In the genomic region with DNA sequence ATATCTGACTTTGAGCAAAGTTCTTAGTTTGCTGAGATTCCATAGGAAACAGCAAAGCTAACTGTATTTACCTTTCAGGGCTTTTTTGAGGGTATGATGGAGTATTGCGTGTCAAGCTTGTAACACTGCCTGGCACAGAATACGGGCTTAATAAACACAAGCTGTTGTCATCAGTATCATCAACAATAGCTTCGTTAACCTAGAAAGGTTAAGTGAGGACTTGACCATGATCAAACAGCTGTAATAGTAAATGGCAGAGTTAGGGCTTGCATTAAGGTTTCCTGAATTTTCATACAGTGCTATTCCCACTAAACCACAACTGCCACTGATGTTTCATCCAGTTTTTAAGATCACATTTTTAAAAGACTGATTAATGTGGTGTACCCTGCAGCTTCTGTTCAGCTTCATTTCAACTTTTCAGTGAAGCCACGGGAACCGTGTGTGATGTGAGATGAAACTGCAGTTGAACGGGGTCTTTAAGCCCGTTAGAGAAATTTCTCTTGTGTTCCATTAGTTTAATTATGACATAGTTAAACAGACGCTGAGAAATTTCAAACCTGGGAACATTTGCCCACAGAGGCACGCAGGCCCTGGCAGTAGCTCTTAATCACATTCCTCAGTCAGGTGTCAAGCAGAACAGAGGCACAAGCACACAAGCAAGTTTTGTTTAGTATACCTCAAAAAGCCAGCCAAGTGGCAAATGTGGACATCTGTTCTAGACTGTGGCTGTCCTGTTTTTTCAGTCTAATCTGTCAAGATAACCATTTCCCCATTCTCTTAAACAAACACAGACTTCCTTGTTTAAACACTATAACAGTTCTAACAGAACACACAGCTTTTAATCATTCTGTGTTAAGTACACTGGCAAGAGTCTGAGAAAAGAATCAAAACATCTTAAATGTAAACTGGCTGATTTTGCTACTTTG, we compare ENCODE assay signal across 1 cellular context.
TF ChIP-seq lines count a peak whose summit lies in the region.

No MANE protein-coding gene starts in this region.

TF ChIP-seq in HepG2, 621 proteins besides CTCF, POLR2A, EP300 and RAD21 (continued from another document and continues in another):
- TF ChIP-seq FOSL1 (CRISPR knock-in tag; IDR thresholded peaks at IDR 0.05; ENCODE audit: borderline replicate concordance): peak; percentile 32; the same call in 1 of the 2 replicates
- TF ChIP-seq, protein P1, sequence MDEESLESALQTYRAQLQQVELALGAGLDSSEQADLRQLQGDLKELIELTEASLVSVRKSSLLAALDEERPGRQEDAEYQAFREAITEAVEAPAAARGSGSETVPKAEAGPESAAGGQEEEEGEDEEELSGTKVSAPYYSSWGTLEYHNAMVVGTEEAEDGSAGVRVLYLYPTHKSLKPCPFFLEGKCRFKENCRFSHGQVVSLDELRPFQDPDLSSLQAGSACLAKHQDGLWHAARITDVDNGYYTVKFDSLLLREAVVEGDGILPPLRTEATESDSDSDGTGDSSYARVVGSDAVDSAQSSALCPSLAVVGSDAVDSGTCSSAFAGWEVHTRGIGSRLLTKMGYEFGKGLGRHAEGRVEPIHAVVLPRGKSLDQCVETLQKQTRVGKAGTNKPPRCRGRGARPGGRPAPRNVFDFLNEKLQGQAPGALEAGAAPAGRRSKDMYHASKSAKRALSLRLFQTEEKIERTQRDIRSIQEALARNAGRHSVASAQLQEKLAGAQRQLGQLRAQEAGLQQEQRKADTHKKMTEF (CRISPR knock-in tag; IDR thresholded peaks at IDR 0.05): peak; percentile 82; the same call in 1 of the 2 replicates
- no peak for TF ChIP-seq ZNF790 (CRISPR knock-in tag; IDR thresholded peaks at IDR 0.05; ENCODE audit: borderline replicate concordance)
- TF ChIP-seq TBL1XR1 (IDR thresholded peaks at IDR 0.05; ENCODE audit: borderline replicate concordance, low read length, partially characterized antibody): peak; percentile 80
- TF ChIP-seq ZSCAN21 (CRISPR knock-in tag; IDR thresholded peaks at IDR 0.05; ENCODE audit: borderline replicate concordance): 0 out of 2 replicates have a peak, but pooled peaks have one; percentile 33
- 0 out of 2 replicates have a peak, but pooled peaks have one; percentile 19 for TF ChIP-seq ZMYM2 (CRISPR knock-in tag; IDR thresholded peaks at IDR 0.05)
- TF ChIP-seq, protein P2, sequence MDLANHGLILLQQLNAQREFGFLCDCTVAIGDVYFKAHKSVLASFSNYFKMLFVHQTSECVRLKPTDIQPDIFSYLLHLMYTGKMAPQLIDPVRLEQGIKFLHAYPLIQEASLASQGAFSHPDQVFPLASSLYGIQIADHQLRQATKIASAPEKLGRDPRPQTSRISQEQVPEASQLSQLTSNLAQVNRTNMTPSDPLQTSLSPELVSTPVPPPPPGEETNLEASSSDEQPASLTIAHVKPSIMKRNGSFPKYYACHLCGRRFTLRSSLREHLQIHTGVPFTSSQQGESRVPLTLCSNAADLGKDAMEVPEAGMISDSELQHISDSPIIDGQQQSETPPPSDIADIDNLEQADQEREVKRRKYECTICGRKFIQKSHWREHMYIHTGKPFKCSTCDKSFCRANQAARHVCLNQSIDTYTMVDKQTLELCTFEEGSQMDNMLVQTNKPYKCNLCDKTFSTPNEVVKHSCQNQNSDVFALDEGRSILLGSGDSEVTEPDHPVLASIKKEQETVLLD (CRISPR knock-in tag; IDR thresholded peaks at IDR 0.05; ENCODE audit: low read depth): 0 out of 2 replicates have a peak, but pooled peaks have one; percentile 35
- TF ChIP-seq CENPT (CRISPR knock-in tag; IDR thresholded peaks at IDR 0.05; ENCODE audit: low read depth): no peak
- no peak for TF ChIP-seq MYC (CRISPR knock-in tag; IDR thresholded peaks at IDR 0.05; ENCODE audit: borderline replicate concordance)
- TF ChIP-seq, protein P3, sequence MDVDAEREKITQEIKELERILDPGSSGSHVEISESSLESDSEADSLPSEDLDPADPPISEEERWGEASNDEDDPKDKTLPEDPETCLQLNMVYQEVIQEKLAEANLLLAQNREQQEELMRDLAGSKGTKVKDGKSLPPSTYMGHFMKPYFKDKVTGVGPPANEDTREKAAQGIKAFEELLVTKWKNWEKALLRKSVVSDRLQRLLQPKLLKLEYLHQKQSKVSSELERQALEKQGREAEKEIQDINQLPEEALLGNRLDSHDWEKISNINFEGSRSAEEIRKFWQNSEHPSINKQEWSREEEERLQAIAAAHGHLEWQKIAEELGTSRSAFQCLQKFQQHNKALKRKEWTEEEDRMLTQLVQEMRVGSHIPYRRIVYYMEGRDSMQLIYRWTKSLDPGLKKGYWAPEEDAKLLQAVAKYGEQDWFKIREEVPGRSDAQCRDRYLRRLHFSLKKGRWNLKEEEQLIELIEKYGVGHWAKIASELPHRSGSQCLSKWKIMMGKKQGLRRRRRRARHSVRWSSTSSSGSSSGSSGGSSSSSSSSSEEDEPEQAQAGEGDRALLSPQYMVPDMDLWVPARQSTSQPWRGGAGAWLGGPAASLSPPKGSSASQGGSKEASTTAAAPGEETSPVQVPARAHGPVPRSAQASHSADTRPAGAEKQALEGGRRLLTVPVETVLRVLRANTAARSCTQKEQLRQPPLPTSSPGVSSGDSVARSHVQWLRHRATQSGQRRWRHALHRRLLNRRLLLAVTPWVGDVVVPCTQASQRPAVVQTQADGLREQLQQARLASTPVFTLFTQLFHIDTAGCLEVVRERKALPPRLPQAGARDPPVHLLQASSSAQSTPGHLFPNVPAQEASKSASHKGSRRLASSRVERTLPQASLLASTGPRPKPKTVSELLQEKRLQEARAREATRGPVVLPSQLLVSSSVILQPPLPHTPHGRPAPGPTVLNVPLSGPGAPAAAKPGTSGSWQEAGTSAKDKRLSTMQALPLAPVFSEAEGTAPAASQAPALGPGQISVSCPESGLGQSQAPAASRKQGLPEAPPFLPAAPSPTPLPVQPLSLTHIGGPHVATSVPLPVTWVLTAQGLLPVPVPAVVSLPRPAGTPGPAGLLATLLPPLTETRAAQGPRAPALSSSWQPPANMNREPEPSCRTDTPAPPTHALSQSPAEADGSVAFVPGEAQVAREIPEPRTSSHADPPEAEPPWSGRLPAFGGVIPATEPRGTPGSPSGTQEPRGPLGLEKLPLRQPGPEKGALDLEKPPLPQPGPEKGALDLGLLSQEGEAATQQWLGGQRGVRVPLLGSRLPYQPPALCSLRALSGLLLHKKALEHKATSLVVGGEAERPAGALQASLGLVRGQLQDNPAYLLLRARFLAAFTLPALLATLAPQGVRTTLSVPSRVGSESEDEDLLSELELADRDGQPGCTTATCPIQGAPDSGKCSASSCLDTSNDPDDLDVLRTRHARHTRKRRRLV (CRISPR knock-in tag; IDR thresholded peaks at IDR 0.05): no peak
- no peak for TF ChIP-seq ZNF263 (CRISPR knock-in tag; IDR thresholded peaks at IDR 0.05)
- no peak for TF ChIP-seq ZNF253 (CRISPR knock-in tag; IDR thresholded peaks at IDR 0.05; ENCODE audit: borderline replicate concordance)
- TF ChIP-seq, protein P4, sequence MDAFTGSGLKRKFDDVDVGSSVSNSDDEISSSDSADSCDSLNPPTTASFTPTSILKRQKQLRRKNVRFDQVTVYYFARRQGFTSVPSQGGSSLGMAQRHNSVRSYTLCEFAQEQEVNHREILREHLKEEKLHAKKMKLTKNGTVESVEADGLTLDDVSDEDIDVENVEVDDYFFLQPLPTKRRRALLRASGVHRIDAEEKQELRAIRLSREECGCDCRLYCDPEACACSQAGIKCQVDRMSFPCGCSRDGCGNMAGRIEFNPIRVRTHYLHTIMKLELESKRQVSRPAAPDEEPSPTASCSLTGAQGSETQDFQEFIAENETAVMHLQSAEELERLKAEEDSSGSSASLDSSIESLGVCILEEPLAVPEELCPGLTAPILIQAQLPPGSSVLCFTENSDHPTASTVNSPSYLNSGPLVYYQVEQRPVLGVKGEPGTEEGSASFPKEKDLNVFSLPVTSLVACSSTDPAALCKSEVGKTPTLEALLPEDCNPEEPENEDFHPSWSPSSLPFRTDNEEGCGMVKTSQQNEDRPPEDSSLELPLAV (CRISPR knock-in tag; conservative IDR thresholded peaks at IDR 0.05; ENCODE audit: low read depth): no peak
- TF ChIP-seq ZFP36 (IDR thresholded peaks at IDR 0.05; ENCODE audit: borderline replicate concordance, low read depth, low read length, partially characterized antibody): no peak
- TF ChIP-seq, protein P5, sequence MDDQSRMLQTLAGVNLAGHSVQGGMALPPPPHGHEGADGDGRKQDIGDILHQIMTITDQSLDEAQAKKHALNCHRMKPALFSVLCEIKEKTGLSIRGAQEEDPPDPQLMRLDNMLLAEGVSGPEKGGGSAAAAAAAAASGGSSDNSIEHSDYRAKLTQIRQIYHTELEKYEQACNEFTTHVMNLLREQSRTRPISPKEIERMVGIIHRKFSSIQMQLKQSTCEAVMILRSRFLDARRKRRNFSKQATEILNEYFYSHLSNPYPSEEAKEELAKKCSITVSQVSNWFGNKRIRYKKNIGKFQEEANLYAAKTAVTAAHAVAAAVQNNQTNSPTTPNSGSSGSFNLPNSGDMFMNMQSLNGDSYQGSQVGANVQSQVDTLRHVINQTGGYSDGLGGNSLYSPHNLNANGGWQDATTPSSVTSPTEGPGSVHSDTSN (CRISPR knock-in tag; IDR thresholded peaks at IDR 0.05; ENCODE audit: borderline replicate concordance): no peak
- TF ChIP-seq ZNF124 (CRISPR knock-in tag; IDR thresholded peaks at IDR 0.05): peak; percentile 65; the same call in 1 of the 2 replicates
- TF ChIP-seq XBP1 (CRISPR knock-in tag; IDR thresholded peaks at IDR 0.05): no peak
- TF ChIP-seq, protein P6, sequence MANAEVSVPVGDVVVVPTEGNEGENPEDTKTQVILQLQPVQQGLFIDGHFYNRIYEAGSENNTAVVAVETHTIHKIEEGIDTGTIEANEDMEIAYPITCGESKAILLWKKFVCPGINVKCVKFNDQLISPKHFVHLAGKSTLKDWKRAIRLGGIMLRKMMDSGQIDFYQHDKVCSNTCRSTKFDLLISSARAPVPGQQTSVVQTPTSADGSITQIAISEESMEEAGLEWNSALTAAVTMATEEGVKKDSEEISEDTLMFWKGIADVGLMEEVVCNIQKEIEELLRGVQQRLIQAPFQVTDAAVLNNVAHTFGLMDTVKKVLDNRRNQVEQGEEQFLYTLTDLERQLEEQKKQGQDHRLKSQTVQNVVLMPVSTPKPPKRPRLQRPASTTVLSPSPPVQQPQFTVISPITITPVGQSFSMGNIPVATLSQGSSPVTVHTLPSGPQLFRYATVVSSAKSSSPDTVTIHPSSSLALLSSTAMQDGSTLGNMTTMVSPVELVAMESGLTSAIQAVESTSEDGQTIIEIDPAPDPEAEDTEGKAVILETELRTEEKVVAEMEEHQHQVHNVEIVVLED (CRISPR knock-in tag; IDR thresholded peaks at IDR 0.05; ENCODE audit: borderline replicate concordance): no peak
- no peak for TF ChIP-seq ZNF496 (CRISPR knock-in tag; IDR thresholded peaks at IDR 0.05; ENCODE audit: insufficient replicate concordance)
- TF ChIP-seq, protein P7, sequence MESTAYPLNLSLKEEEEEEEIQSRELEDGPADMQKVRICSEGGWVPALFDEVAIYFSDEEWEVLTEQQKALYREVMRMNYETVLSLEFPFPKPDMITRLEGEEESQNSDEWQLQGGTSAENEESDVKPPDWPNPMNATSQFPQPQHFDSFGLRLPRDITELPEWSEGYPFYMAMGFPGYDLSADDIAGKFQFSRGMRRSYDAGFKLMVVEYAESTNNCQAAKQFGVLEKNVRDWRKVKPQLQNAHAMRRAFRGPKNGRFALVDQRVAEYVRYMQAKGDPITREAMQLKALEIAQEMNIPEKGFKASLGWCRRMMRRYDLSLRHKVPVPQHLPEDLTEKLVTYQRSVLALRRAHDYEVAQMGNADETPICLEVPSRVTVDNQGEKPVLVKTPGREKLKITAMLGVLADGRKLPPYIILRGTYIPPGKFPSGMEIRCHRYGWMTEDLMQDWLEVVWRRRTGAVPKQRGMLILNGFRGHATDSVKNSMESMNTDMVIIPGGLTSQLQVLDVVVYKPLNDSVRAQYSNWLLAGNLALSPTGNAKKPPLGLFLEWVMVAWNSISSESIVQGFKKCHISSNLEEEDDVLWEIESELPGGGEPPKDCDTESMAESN (CRISPR knock-in tag; conservative IDR thresholded peaks at IDR 0.05): no peak
- 0 out of 2 replicates have a peak, but pooled peaks have one; percentile 31 for TF ChIP-seq ZBTB3 (CRISPR knock-in tag; IDR thresholded peaks at IDR 0.05; ENCODE audit: borderline replicate concordance, low read depth)
- TF ChIP-seq ZNF10 (CRISPR knock-in tag; IDR thresholded peaks at IDR 0.05; ENCODE audit: borderline replicate concordance, low read depth): no peak
- TF ChIP-seq, protein P8, sequence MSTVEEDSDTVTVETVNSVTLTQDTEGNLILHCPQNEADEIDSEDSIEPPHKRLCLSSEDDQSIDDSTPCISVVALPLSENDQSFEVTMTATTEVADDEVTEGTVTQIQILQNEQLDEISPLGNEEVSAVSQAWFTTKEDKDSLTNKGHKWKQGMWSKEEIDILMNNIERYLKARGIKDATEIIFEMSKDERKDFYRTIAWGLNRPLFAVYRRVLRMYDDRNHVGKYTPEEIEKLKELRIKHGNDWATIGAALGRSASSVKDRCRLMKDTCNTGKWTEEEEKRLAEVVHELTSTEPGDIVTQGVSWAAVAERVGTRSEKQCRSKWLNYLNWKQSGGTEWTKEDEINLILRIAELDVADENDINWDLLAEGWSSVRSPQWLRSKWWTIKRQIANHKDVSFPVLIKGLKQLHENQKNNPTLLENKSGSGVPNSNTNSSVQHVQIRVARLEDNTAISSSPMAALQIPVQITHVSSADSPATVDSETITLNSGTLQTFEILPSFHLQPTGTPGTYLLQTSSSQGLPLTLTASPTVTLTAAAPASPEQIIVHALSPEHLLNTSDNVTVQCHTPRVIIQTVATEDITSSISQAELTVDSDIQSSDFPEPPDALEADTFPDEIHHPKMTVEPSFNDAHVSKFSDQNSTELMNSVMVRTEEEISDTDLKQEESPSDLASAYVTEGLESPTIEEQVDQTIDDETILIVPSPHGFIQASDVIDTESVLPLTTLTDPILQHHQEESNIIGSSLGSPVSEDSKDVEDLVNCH (CRISPR knock-in tag; IDR thresholded peaks at IDR 0.05): no peak
- TF ChIP-seq HDAC1 (CRISPR knock-in tag; IDR thresholded peaks at IDR 0.05): 0 out of 2 replicates have a peak, but pooled peaks have one; percentile 73
- no peak for TF ChIP-seq ZNF432 (CRISPR knock-in tag; IDR thresholded peaks at IDR 0.05; ENCODE audit: borderline replicate concordance)
- TF ChIP-seq SP4 (CRISPR knock-in tag; IDR thresholded peaks at IDR 0.05): no peak
- no peak for TF ChIP-seq PCBP2 (optimal IDR thresholded peaks at IDR 0.05; ENCODE audit: low read depth, low read length, poor library complexity, severe bottlenecking)
- TF ChIP-seq, protein P9, sequence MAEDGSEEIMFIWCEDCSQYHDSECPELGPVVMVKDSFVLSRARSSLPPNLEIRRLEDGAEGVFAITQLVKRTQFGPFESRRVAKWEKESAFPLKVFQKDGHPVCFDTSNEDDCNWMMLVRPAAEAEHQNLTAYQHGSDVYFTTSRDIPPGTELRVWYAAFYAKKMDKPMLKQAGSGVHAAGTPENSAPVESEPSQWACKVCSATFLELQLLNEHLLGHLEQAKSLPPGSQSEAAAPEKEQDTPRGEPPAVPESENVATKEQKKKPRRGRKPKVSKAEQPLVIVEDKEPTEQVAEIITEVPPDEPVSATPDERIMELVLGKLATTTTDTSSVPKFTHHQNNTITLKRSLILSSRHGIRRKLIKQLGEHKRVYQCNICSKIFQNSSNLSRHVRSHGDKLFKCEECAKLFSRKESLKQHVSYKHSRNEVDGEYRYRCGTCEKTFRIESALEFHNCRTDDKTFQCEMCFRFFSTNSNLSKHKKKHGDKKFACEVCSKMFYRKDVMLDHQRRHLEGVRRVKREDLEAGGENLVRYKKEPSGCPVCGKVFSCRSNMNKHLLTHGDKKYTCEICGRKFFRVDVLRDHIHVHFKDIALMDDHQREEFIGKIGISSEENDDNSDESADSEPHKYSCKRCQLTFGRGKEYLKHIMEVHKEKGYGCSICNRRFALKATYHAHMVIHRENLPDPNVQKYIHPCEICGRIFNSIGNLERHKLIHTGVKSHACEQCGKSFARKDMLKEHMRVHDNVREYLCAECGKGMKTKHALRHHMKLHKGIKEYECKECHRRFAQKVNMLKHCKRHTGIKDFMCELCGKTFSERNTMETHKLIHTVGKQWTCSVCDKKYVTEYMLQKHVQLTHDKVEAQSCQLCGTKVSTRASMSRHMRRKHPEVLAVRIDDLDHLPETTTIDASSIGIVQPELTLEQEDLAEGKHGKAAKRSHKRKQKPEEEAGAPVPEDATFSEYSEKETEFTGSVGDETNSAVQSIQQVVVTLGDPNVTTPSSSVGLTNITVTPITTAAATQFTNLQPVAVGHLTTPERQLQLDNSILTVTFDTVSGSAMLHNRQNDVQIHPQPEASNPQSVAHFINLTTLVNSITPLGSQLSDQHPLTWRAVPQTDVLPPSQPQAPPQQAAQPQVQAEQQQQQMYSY (CRISPR knock-in tag; IDR thresholded peaks at IDR 0.05): no peak
